ENCODE assay signal across 9 cellular contexts in genomic region chr6:117840541-117840983, GRCh38.
A peak's percentile ranks its signal among the peaks of the same experiment; 100 is the strongest.
DNase-seq lines count a peak whose midpoint lies in the region; ATAC-seq and TF ChIP-seq lines count a peak whose summit lies in the region.
"Had no signal": no experiment of that assay in that cellular context is flagged by ENCODE, and none has a peak within 500 bp of the region (broad histone marks: within the 10 kb centered on the region; RNA-seq: fewer than 3 reads in every experiment).

No MANE protein-coding gene starts in this region.

- no peaks in the 10 kb centered on the region for H3K36me3 ChIP-seq in adrenal gland (replicated peaks in 1 of 2)
- no peaks in the 10 kb centered on the region for H3K36me3 ChIP-seq in neural progenitor cell
- H3K36me3 ChIP-seq in gastrocnemius medialis = no peaks in the 10 kb centered on the region

- no peaks in the 10 kb centered on the region for H3F3A ChIP-seq in neural progenitor cell (ENCODE audit: low read depth)

- H3K9ac ChIP-seq in neural progenitor cell = no peak overlapping the region

- H3K4me1 ChIP-seq in adrenal gland (replicated peaks in 1 of 2) = no peaks in the 10 kb centered on the region
- no peaks in the 10 kb centered on the region for H3K4me1 ChIP-seq in neural progenitor cell
- no peaks in the 10 kb centered on the region for H3K4me1 ChIP-seq in gastrocnemius medialis

- no peaks in the 10 kb centered on the region for H3K36me3 Mint-ChIP-seq in neural progenitor cell

- H3K79me2 ChIP-seq in neural progenitor cell (ENCODE audit: low read depth) = no peaks in the 10 kb centered on the region

- H3K4me2 ChIP-seq in neural progenitor cell = no peak overlapping the region

- H4K20me1 ChIP-seq in neural progenitor cell (ENCODE audit: low read depth) = no peaks in the 10 kb centered on the region

- H3K27ac ChIP-seq in adrenal gland (no peak overlapping the region), neural progenitor cell (no peak overlapping the region), gastrocnemius medialis (no peak overlapping the region)
- H3K27ac ChIP-seq: skin epidermis had no signal

- H3K4me3 Mint-ChIP-seq in neural progenitor cell = no peak overlapping the region

- H3K9me3 Mint-ChIP-seq in neural progenitor cell = peaks cover 11% of the 10 kb centered on the region

- TF ChIP-seq CTCF in adrenal gland (IDR thresholded peaks at IDR 0.05) (peak in 4 of 6 experiments; percentile 7 to 32 (median 24)), neural progenitor cell (IDR thresholded peaks at IDR 0.05) (peak; percentile 81), gastrocnemius medialis (IDR thresholded peaks at IDR 0.05 in 4 of 5, conservative IDR thresholded peaks at IDR 0.05 in 1 of 5) (no peak)

- 13 to 36% (median 28%) methylated on average over 1 to 2 of the region's 2 CpGs for WGBS in adrenal gland, 4 donors

- no peaks in the 10 kb centered on the region for H3K27me3 Mint-ChIP-seq in neural progenitor cell (ENCODE audit: insufficient read depth, low read depth)

- H3K27ac Mint-ChIP-seq in neural progenitor cell = no peak overlapping the region

- H3K27me3 ChIP-seq in adrenal gland (no peaks in the 10 kb centered on the region), neural progenitor cell (no peaks in the 10 kb centered on the region), gastrocnemius medialis (no peaks in the 10 kb centered on the region)

- DNase-seq in DMS 273 (lab: John Stamatoyannopoulos, UW; ENCODE audit: unreplicated experiment) = peak; percentile 79
- no peak for DNase-seq in DMS 273 treated with DMSO at 0.1 percent for 48 hours (lab: John Stamatoyannopoulos, UW)
- DNase-seq in NCI-H1694 (lab: John Stamatoyannopoulos, UW) = peak; percentile 9
- DNase-seq in adrenal gland = no peak
- DNase-seq in neural progenitor cell (ENCODE audit: low spot score) = peak; percentile 70
- no peak for DNase-seq in gastrocnemius medialis

- in situ Hi-C loops in gastrocnemius medialis (cut with MboI; ENCODE audit: low sequenced_read_pairs in 4 of 4) = no loop called here

- intact Hi-C loops in adrenal gland (cut with DNase I) (no loop called here), gastrocnemius medialis (cut with DNase I; ENCODE audit: low total_unique reads) (no loop called here)

- TF ChIP-seq POLR2A in adrenal gland (IDR thresholded peaks at IDR 0.05) (no peak), gastrocnemius medialis (IDR thresholded peaks at IDR 0.05) (no peak)

- H3K9me3 ChIP-seq in adrenal gland (replicated peaks in 1 of 3) (no peaks in the 10 kb centered on the region), neural progenitor cell (ENCODE audit: low read depth) (no peaks in the 10 kb centered on the region), gastrocnemius medialis (no peaks in the 10 kb centered on the region)

- H3K4me3 ChIP-seq in adrenal gland = no peak overlapping the region
- no peak overlapping the region for H3K4me3 ChIP-seq in neural progenitor cell
- H3K4me3 ChIP-seq in gastrocnemius medialis = no peak overlapping the region
- H3K4me3 ChIP-seq: skin epidermis had no signal

- H3K4me1 Mint-ChIP-seq in neural progenitor cell = no peaks in the 10 kb centered on the region

- ATAC-seq in GM21576 (IDR thresholded peaks at IDR 0.05; ENCODE audit: unreplicated experiment) = no peak
- ATAC-seq in GM19463 (IDR thresholded peaks at IDR 0.05; ENCODE audit: unreplicated experiment) = no peak
- ATAC-seq in gastrocnemius medialis = no peak

- H2AFZ ChIP-seq in neural progenitor cell (replicated peaks) = no peak overlapping the region

Comparison
In these comparisons a context has a peak if more than half of its experiments do, and no peak if none do; other contexts are left out.
1. DNase-seq: peak in DMS 273 (single experiment), NCI-H1694 (single experiment) and neural progenitor cell (single experiment); none in DMS 273 treated with DMSO at 0.1 percent for 48 hours (single experiment), adrenal gland (0 of 7) and gastrocnemius medialis (0 of 2).
2. CTCF ChIP-seq: peak in adrenal gland (4 of 6) and neural progenitor cell (single experiment); none in gastrocnemius medialis (0 of 5).